Comparison of ENCODE assay signal across 29 cellular contexts in the genomic region with DNA sequence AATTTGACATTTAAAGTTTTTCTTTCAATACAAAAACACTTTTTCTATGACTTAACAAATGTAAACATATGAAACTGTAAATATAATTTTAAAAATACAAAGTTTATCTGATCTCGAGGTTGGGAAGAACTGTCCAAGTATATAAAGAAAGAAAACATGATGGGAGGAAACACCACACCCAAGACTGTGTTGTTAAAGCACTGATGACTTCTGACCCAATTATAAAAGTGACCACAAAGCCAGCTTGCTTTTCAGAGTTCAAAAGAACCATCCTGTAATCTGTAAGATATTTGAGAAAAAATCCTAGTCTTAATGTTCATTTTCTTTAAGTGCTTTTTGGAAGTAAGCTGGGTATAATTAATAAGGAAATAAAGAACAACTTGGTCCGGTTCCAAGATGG.
"Had no signal": no experiment of that assay in that cellular context is flagged by ENCODE, and none has a peak within 500 bp of the region (broad histone marks: within the 10 kb centered on the region; RNA-seq: fewer than 3 reads in every experiment).

No MANE protein-coding gene starts in this region.

- H3K4me3 Mint-ChIP-seq: activated B cell treated with CpG ODN at 0.5 μM for 24 hours; activated CD4-positive, alpha-beta memory T cell treated with anti-CD3 and anti-CD28 coated beads for 36 hours; activated CD4-positive, alpha-beta T cell treated with anti-CD3 and anti-CD28 coated beads, Interleukin-2, amount 10 ng/mL, durations not matched to agents 24 days and 14 days; activated CD8-positive, alpha-beta T cell treated with anti-CD3 and anti-CD28 coated beads for 36 hours; activated naive CD4-positive, alpha-beta T cell treated with anti-CD3 and anti-CD28 coated beads for 36 hours; activated naive CD8-positive, alpha-beta T cell treated with anti-CD3 and anti-CD28 coated beads for 36 hours; activated T-cell treated with anti-CD3 and anti-CD28 coated beads, Interleukin-2, amount 50 U/mL, for 4 hours; activated T-cell treated with anti-CD3 and anti-CD28 coated beads, Interleukin-2, amount 50 U/mL, for 72 hours; activated T-helper 1 cell treated with anti-CD3 and anti-CD28 coated beads, Interleukin-12 subunit alpha, Interleukin-12 subunit beta, Interleukin-2, Interleukin-4 antibody, amounts not matched to agents 30 ng/mL and 10 ng/mL and 1 ng/mL, durations not matched to agents 14 hours and 24 hours and 36 hours; activated T-helper 17 cell treated with anti-CD3 and anti-CD28 coated beads, Interleukin-2, amount 50 U/mL, for 72 hours; T-cell had no signal

- H3K27me3 Mint-ChIP-seq: activated B cell treated with CpG ODN at 0.5 μM for 24 hours; activated CD4-positive, alpha-beta memory T cell treated with anti-CD3 and anti-CD28 coated beads for 36 hours; activated CD4-positive, alpha-beta T cell treated with anti-CD3 and anti-CD28 coated beads, Interleukin-2, amount 10 ng/mL, durations not matched to agents 24 days and 14 days; activated CD8-positive, alpha-beta T cell treated with anti-CD3 and anti-CD28 coated beads for 36 hours; activated naive CD8-positive, alpha-beta T cell treated with anti-CD3 and anti-CD28 coated beads for 36 hours; activated T-helper 17 cell treated with anti-CD3 and anti-CD28 coated beads, Interleukin-2, amount 50 U/mL, for 72 hours; T-cell had no signal

- ATAC-seq: activated CD8-positive, alpha-beta T cell treated with anti-CD3 and anti-CD28 coated beads for 36 hours; activated naive CD4-positive, alpha-beta T cell treated with anti-CD3 and anti-CD28 coated beads, Interleukin-2, amount 50 U/mL, for 72 hours; activated T-cell treated with anti-CD3 and anti-CD28 coated beads, Interleukin-2, amount 50 U/mL, for 4 hours; activated T-cell treated with anti-CD3 and anti-CD28 coated beads, Interleukin-2, amount 50 U/mL, for 72 hours; activated T-helper 17 cell treated with anti-CD3 and anti-CD28 coated beads, Interleukin-2, amount 50 U/mL, for 72 hours; body of pancreas; T-cell had no signal

- H3K27ac Mint-ChIP-seq: activated B cell treated with CpG ODN at 0.5 μM for 24 hours; activated CD4-positive, alpha-beta memory T cell treated with anti-CD3 and anti-CD28 coated beads for 36 hours; activated CD4-positive, alpha-beta T cell treated with anti-CD3 and anti-CD28 coated beads, Interleukin-2, amount 10 ng/mL, durations not matched to agents 24 days and 14 days; activated CD8-positive, alpha-beta T cell treated with anti-CD3 and anti-CD28 coated beads for 36 hours; activated naive CD4-positive, alpha-beta T cell treated with anti-CD3 and anti-CD28 coated beads for 36 hours; activated naive CD4-positive, alpha-beta T cell treated with anti-CD3 and anti-CD28 coated beads, Interleukin-2, amount 50 U/mL, for 72 hours; activated naive CD8-positive, alpha-beta T cell treated with anti-CD3 and anti-CD28 coated beads for 36 hours; activated T-cell treated with anti-CD3 and anti-CD28 coated beads, Interleukin-2, amount 50 U/mL, for 72 hours; activated T-helper 1 cell treated with anti-CD3 and anti-CD28 coated beads, Interleukin-12 subunit alpha, Interleukin-12 subunit beta, Interleukin-2, Interleukin-4 antibody, amounts not matched to agents 30 ng/mL and 10 ng/mL and 1 ng/mL, durations not matched to agents 14 hours and 24 hours and 36 hours; activated T-helper 17 cell treated with anti-CD3 and anti-CD28 coated beads, Interleukin-2, amount 50 U/mL, for 72 hours had no signal

- H3K27me3 ChIP-seq: adrenal gland, body of pancreas, brain microvascular endothelial cell, breast epithelium had no signal

- H3K9me3 Mint-ChIP-seq: activated T-cell treated with anti-CD3 and anti-CD28 coated beads, Interleukin-2, amount 50 U/mL, for 4 hours had no signal

- H3K4me1 Mint-ChIP-seq: activated B cell treated with CpG ODN at 0.5 μM for 24 hours; activated naive CD8-positive, alpha-beta T cell treated with anti-CD3 and anti-CD28 coated beads for 36 hours had no signal

- H3K36me3 ChIP-seq: breast epithelium had no signal

- H3K27ac ChIP-seq: adrenal gland, body of pancreas, brain microvascular endothelial cell, breast epithelium, VCaP had no signal

- H3K4me3 ChIP-seq: adrenal gland, body of pancreas, breast epithelium had no signal

- DNase-seq: activated B cell treated with CpG ODN at 0.5 μM for 24 hours; activated CD4-positive, alpha-beta memory T cell treated with anti-CD3 and anti-CD28 coated beads for 36 hours; activated CD4-positive, alpha-beta T cell treated with anti-CD3 and anti-CD28 coated beads for 4 hours; activated CD4-positive, alpha-beta T cell treated with anti-CD3 and anti-CD28 coated beads, Interleukin-2, amount 10 ng/mL, durations not matched to agents 24 days and 14 days; activated CD4-positive, alpha-beta T cell treated with anti-CD3 and anti-CD28 coated beads, Interleukin-2, amount 50 U/mL, for 1 hour; activated CD4-positive, CD25-positive, alpha-beta regulatory T cell treated with anti-CD3 and anti-CD28 coated beads, Interleukin-2, amount 50 U/mL, for 72 hours; activated CD8-positive, alpha-beta memory T cell treated with anti-CD3 and anti-CD28 coated beads, Interleukin-2, amount 50 U/mL, for 4 hours; activated CD8-positive, alpha-beta T cell treated with anti-CD3 and anti-CD28 coated beads for 36 hours; activated effector memory CD4-positive, alpha-beta T cell treated with anti-CD3 and anti-CD28 coated beads, Interleukin-2, amount 50 U/mL, for 16 hours; activated gamma-delta T cell treated with Interleukin-2 at 50 U/mL for 16 hours; activated naive CD4-positive, alpha-beta T cell; activated naive CD4-positive, alpha-beta T cell treated with anti-CD3 and anti-CD28 coated beads for 36 hours; activated naive CD4-positive, alpha-beta T cell treated with anti-CD3 and anti-CD28 coated beads, Interleukin-2, amount 50 U/mL, for 16 hours; activated naive CD8-positive, alpha-beta T cell treated with anti-CD3 and anti-CD28 coated beads for 36 hours; activated T-cell treated with anti-CD3 and anti-CD28 coated beads for 4 hours; activated T-cell treated with anti-CD3 and anti-CD28 coated beads, Interleukin-2, amount 50 U/mL, for 1 hour; activated T-cell treated with anti-CD3 and anti-CD28 coated beads, Interleukin-2, amount 50 U/mL, for 4 hours; activated T-cell treated with anti-CD3 and anti-CD28 coated beads, Interleukin-2, amount 50 U/mL, for 72 hours; adrenal gland; amniotic stem cell; body of pancreas; brain microvascular endothelial cell; T-cell; T-helper 9 cell had no signal

- H3K4me1 ChIP-seq: adrenal gland, body of pancreas, breast epithelium had no signal

- H3K9me3 ChIP-seq: adrenal gland, body of pancreas, breast epithelium had no signal
